In the genomic region with DNA sequence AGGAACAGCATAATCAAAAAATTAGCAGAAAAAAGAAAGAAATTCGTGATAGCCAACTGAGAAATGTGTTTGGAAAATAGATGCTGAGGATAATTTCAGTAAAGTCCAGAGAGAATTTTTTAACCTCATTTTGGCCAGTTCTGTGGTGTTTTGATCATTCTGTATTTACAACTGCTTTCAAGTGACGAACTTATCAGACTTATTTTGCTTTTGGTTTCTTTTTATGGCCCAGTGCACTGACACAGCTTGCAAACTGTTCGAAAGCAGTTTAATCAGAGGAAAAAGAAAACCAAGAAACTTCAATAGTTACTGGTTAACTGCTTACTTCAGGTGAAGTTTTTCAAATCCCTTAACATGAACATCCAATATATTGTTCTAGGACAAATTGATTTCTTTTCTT, we compare ENCODE assay signal across 8 cellular contexts. TPM values are rescaled to one million over a fixed set of nuclear protein-coding genes. Genes with fewer than 3 reads are reported as not detected.
DNase-seq lines count a peak whose midpoint lies in the region; ATAC-seq and TF ChIP-seq lines count a peak whose summit lies in the region.

No MANE protein-coding gene starts in this region.

- peaks cover 44% of the 10 kb centered on the region for H3K36me3 Mint-ChIP-seq in Calu3 (ENCODE audit: insufficient read depth, unreplicated experiment)
- H3K36me3 Mint-ChIP-seq in natural killer cell: peaks cover 4% of the 10 kb centered on the region

- H3K4me3 ChIP-seq in astrocyte of the spinal cord (ENCODE audit: low read depth, low read length): peak overlapping the region; percentile 90

- DNase-seq in Calu3 (no peak), astrocyte of the spinal cord (ENCODE audit: low read depth, low spot score) (no peak), natural killer cell (no peak), DMS 273 (lab: John Stamatoyannopoulos, UW; ENCODE audit: unreplicated experiment) (no peak), globus pallidus (ENCODE audit: low spot score) (no peak)

- in situ Hi-C loops in astrocyte of the spinal cord (cut with HindIII; ENCODE audit: low sequenced_read_pairs): no loop called here

- no TSS peak for BruUV-seq in Calu3 (replicated peaks; lab: Mats Ljungman, UMichigan)

- H3K4me3 Mint-ChIP-seq in Calu3 (ENCODE audit: low read depth, unreplicated experiment) (peak overlapping the region; percentile 78), natural killer cell (peak overlapping the region; percentile 95)

- H3K9me3 Mint-ChIP-seq in Calu3 (ENCODE audit: low read depth, unreplicated experiment) (no peaks in the 10 kb centered on the region), natural killer cell (no peaks in the 10 kb centered on the region)

- ATAC-seq in HG02678 (IDR thresholded peaks at IDR 0.05; ENCODE audit: unreplicated experiment) (peak; percentile 31), natural killer cell (peak; percentile 14 to 35 (median 25)), HG02571 (IDR thresholded peaks at IDR 0.05; ENCODE audit: unreplicated experiment) (no peak), HG02852 (IDR thresholded peaks at IDR 0.05; ENCODE audit: unreplicated experiment) (no peak)

- H3K27me3 Mint-ChIP-seq in Calu3 (ENCODE audit: unreplicated experiment) (no peaks in the 10 kb centered on the region), natural killer cell (ENCODE audit: low read depth in 2 of 2) (no peaks in the 10 kb centered on the region)

- H3K27ac Mint-ChIP-seq in Calu3 (ENCODE audit: unreplicated experiment) (peak overlapping the region; percentile 44), natural killer cell (peak overlapping the region; percentile 95 to 96)

- intact Hi-C loops in Calu3 (cut with micrococcal nuclease; ENCODE audit: unreplicated experiment): no loop called here
- intact Hi-C loops in natural killer cell (cut with micrococcal nuclease): loop anchor here (1.0 kb wide), 1 partner anchor 32 kb away; no protein-coding TSS in a partner anchor

- peaks cover 37% of the 10 kb centered on the region for H3K4me1 Mint-ChIP-seq in Calu3 (ENCODE audit: low read depth, unreplicated experiment)
- peaks cover 48 to 52% of the 10 kb centered on the region in 2 donors for H3K4me1 Mint-ChIP-seq in natural killer cell

- CTCF ChIA-PET in Calu3 (lab: Charles Lee): interaction anchor here (2.7 kb wide), 1 partner anchor 32 kb away, joined by 11 read pairs; no protein-coding TSS in a partner anchor

- no peak for TF ChIP-seq CTCF in Calu3 (IDR thresholded peaks at IDR 0.05; ENCODE audit: unreplicated experiment)
- no peak for TF ChIP-seq CTCF in astrocyte of the spinal cord (IDR thresholded peaks at IDR 0.05; ENCODE audit: low read depth, low read length)
- TF ChIP-seq CTCF in natural killer cell (IDR thresholded peaks at IDR 0.05): no peak

RNA-seq across cellular contexts. Expression of a gene that starts 1.9 kb away (rescaled TPM):
- total RNA-seq in Calu3 (2022) (96.9 and 107 TPM in 2 replicates), natural killer cell (100 to 1,000 TPM; 173 to 183 (median 173) TPM)

RNA-seq across cellular contexts. Expression of a gene that starts 2.1 kb away (rescaled TPM):
- total RNA-seq in Calu3 (2022) (7.3 and 7.8 TPM in 2 replicates), natural killer cell (1 to 10 TPM; 4.4 to 6.2 (median 5.4) TPM)

RNA-seq across cellular contexts. Expression of a gene that starts 28.7 kb away (rescaled TPM):
- total RNA-seq in Calu3 (2022): not detected in 2 replicates
- not detected for total RNA-seq in natural killer cell

RNA-seq across cellular contexts. Expression of a gene that starts 51.4 kb away (rescaled TPM):
- 109 and 127 TPM in 2 replicates for total RNA-seq in Calu3 (2022)
- total RNA-seq in natural killer cell: 10 to 100 TPM; 49.6 to 65.6 (median 57.7) TPM

Comparison
In these comparisons a context has a peak if more than half of its experiments do, and no peak if none do; other contexts are left out.
1. ATAC-seq: peak in HG02678 (single experiment) and natural killer cell (3 of 3); none in HG02571 (single experiment) and HG02852 (single experiment).